ENCODE assay signal across 13 cellular contexts in genomic region chr12:91317324-91317723, GRCh38.
"Had no signal": no experiment of that assay in that cellular context is flagged by ENCODE, and none has a peak within 500 bp of the region (broad histone marks: within the 10 kb centered on the region; RNA-seq: fewer than 3 reads in every experiment).

No MANE protein-coding gene starts in this region.

- H3K27ac ChIP-seq: adrenal gland had no signal

- H3K36me3 Mint-ChIP-seq: activated CD4-positive, alpha-beta memory T cell treated with anti-CD3 and anti-CD28 coated beads for 36 hours; activated naive CD4-positive, alpha-beta T cell treated with anti-CD3 and anti-CD28 coated beads, Interleukin-2, amount 10 ng/mL, durations not matched to agents 7 days and 5 days had no signal

- H3K9me3 Mint-ChIP-seq: activated CD4-positive, alpha-beta memory T cell treated with anti-CD3 and anti-CD28 coated beads for 36 hours; activated naive CD4-positive, alpha-beta T cell treated with anti-CD3 and anti-CD28 coated beads, Interleukin-2, amount 10 ng/mL, durations not matched to agents 7 days and 5 days had no signal

- H3K27ac Mint-ChIP-seq: activated CD4-positive, alpha-beta memory T cell treated with anti-CD3 and anti-CD28 coated beads for 36 hours; activated CD4-positive, alpha-beta T cell treated with anti-CD3 and anti-CD28 coated beads for 36 hours; activated naive CD4-positive, alpha-beta T cell treated with anti-CD3 and anti-CD28 coated beads, Interleukin-2, amount 10 ng/mL, durations not matched to agents 7 days and 5 days; activated T-cell treated with anti-CD3 and anti-CD28 coated beads, Interleukin-2, amount 50 U/mL, for 24 hours; T-helper 17 cell had no signal

- H3K27me3 ChIP-seq: adrenal gland, ovary, sigmoid colon, stomach had no signal

- DNase-seq: activated CD4-positive, alpha-beta memory T cell treated with anti-CD3 and anti-CD28 coated beads for 36 hours; activated CD4-positive, alpha-beta T cell treated with anti-CD3 and anti-CD28 coated beads for 36 hours; activated naive CD4-positive, alpha-beta T cell treated with anti-CD3 and anti-CD28 coated beads, Interleukin-2, amount 10 ng/mL, durations not matched to agents 7 days and 5 days; activated T-cell treated with anti-CD3 and anti-CD28 coated beads, Interleukin-2, amount 50 U/mL, for 24 hours; adrenal gland; caudate nucleus; ovary; sigmoid colon; stimulated activated CD4-positive, alpha-beta T cell treated with anti-CD3 and anti-CD28 coated beads, Interleukin-1b, Interleukin-23, amount 100 ng/mL, for 48 hours; stomach; T-helper 17 cell had no signal

- H3K4me1 Mint-ChIP-seq: activated CD4-positive, alpha-beta T cell treated with anti-CD3 and anti-CD28 coated beads for 36 hours; activated naive CD4-positive, alpha-beta T cell treated with anti-CD3 and anti-CD28 coated beads, Interleukin-2, amount 10 ng/mL, durations not matched to agents 7 days and 5 days; T-helper 17 cell had no signal

- H3K4me3 ChIP-seq: adrenal gland, ovary, sigmoid colon, stomach had no signal

- H3K4me3 Mint-ChIP-seq: activated CD4-positive, alpha-beta memory T cell treated with anti-CD3 and anti-CD28 coated beads for 36 hours; activated CD4-positive, alpha-beta T cell treated with anti-CD3 and anti-CD28 coated beads for 36 hours; activated naive CD4-positive, alpha-beta T cell treated with anti-CD3 and anti-CD28 coated beads, Interleukin-2, amount 10 ng/mL, durations not matched to agents 7 days and 5 days; activated T-cell treated with anti-CD3 and anti-CD28 coated beads, Interleukin-2, amount 50 U/mL, for 24 hours; neural crest cell; T-helper 17 cell had no signal

- H3K4me1 ChIP-seq: adrenal gland, stomach had no signal

- ATAC-seq: activated CD4-positive, alpha-beta T cell treated with anti-CD3 and anti-CD28 coated beads for 36 hours; esophagus mucosa; T-helper 17 cell had no signal

- H3K27me3 Mint-ChIP-seq: activated naive CD4-positive, alpha-beta T cell treated with anti-CD3 and anti-CD28 coated beads, Interleukin-2, amount 10 ng/mL, durations not matched to agents 7 days and 5 days; T-helper 17 cell had no signal

- H3K9me3 ChIP-seq: adrenal gland, ovary, sigmoid colon, stomach had no signal

- H3K36me3 ChIP-seq: adrenal gland, ovary, sigmoid colon, stomach had no signal
